Comparison of ENCODE assay signal across 12 cellular contexts in genomic region chr18:54775686-54776085, GRCh38. TPM values are rescaled to one million over a fixed set of nuclear protein-coding genes. Genes with fewer than 3 reads are reported as not detected.
DNase-seq lines count a peak whose midpoint lies in the region; ATAC-seq and TF ChIP-seq lines count a peak whose summit lies in the region.
"Had no signal": no experiment of that assay in that cellular context is flagged by ENCODE, and none has a peak within 500 bp of the region (broad histone marks: within the 10 kb centered on the region; RNA-seq: fewer than 3 reads in every experiment).

No MANE protein-coding gene starts in this region.

- peak overlapping the region; percentile 73 for H3K27ac ChIP-seq in IMR-90 (ENCODE audit: insufficient read depth, low read length)
- H3K27ac ChIP-seq in body of pancreas, result peak overlapping the region; percentile 28 to 77 (median 64)
- H3K27ac ChIP-seq in left lung, result peak overlapping the region; percentile 59 to 60

- peak overlapping the region; percentile 78 for H3K18ac ChIP-seq in IMR-90 (ENCODE audit: low read depth, low read length)

- POLR2A ChIA-PET in IMR-90 (lab: Charles Lee; ENCODE audit: unreplicated experiment), result no interaction called here

- in situ Hi-C loops in IMR-90 (cut with MboI; ENCODE audit: low sequenced_read_pairs), result loop anchor here (5.0 kb wide), 1 partner anchor 187 kb away; no protein-coding TSS in a partner anchor

- WGBS in IMR-90 (ENCODE audit: extremely low coverage in 2 of 2, insufficient read length in 1 of 2), 2 experiments, result no CpG with 5 or more reads among the region's 3 CpGs
- WGBS in body of pancreas, 2 donors, result 24 to 41% methylated on average over 3 of the region's 3 CpGs

- no TSS peak for BruUV-seq in IMR-90 (replicated peaks; lab: Mats Ljungman, UMichigan)

- H3K9me3 ChIP-seq in IMR-90 (ENCODE audit: control insufficient read depth, insufficient read depth, low read length), result no peaks in the 10 kb centered on the region
- no peaks in the 10 kb centered on the region for H3K9me3 ChIP-seq in body of pancreas
- H3K9me3 ChIP-seq in left lung, result no peaks in the 10 kb centered on the region

- H4K8ac ChIP-seq in IMR-90 (ENCODE audit: low read depth in 2 of 2, low read length in 2 of 2), result peak overlapping the region; percentile 57 to 78

- H3K4ac ChIP-seq in IMR-90 (ENCODE audit: low read depth, low read length), result peak overlapping the region; percentile 21

- no peaks in the 10 kb centered on the region for H3K27me3 ChIP-seq in IMR-90 (ENCODE audit: control insufficient read depth, insufficient read depth, low read length)
- no peaks in the 10 kb centered on the region for H3K27me3 ChIP-seq in body of pancreas
- no peaks in the 10 kb centered on the region for H3K27me3 ChIP-seq in left lung

- H3K36me3 ChIP-seq in IMR-90 (ENCODE audit: control insufficient read depth, insufficient read depth, low read length) (no peaks in the 10 kb centered on the region), body of pancreas (replicated peaks in 1 of 2; ENCODE audit: insufficient read depth in 1 of 2, low read depth in 2 of 2) (no peaks in the 10 kb centered on the region), left lung (no peaks in the 10 kb centered on the region)

- H3K4me3 ChIP-seq in AG09309 (ENCODE audit: control insufficient read depth, low read depth, low read length), result no peak overlapping the region
- no peak overlapping the region for H3K4me3 ChIP-seq in IMR-90 (ENCODE audit: insufficient read depth, low read depth, low read length)
- no peak overlapping the region for H3K4me3 ChIP-seq in body of pancreas
- H3K4me3 ChIP-seq in left lung, result no peak overlapping the region

- H2AFZ ChIP-seq in IMR-90 (replicated peaks; ENCODE audit: low read length, poor library complexity), result peak overlapping the region; percentile 76

- peak overlapping the region; percentile 92 for H2BK5ac ChIP-seq in IMR-90 (ENCODE audit: low read depth, low read length, poor library complexity, severe bottlenecking)

- H2BK15ac ChIP-seq in IMR-90 (ENCODE audit: low read depth, low read length), result peak overlapping the region; percentile 88; the same call in 1 of the 3 replicates

- ATAC-seq in IMR-90 (ENCODE audit: low read depth), result peak; percentile 40
- ATAC-seq in body of pancreas, result peak; percentile 85
- ATAC-seq in left lung, result peak; percentile 32

- peak overlapping the region; percentile 37 for H3K14ac ChIP-seq in IMR-90 (replicated peaks; ENCODE audit: low read depth, low read length)

- intact Hi-C loops in IMR-90 (cut with micrococcal nuclease), result loop anchor here (1.0 to 5.0 kb wide), 3 partner anchors 83 to 187 kb away; no protein-coding TSS in a partner anchor
- intact Hi-C loops in body of pancreas (cut with DNase I), result no loop called here
- intact Hi-C loops in left lung (cut with DNase I), result no loop called here

- H3K9ac ChIP-seq in IMR-90 (ENCODE audit: low read depth, low read length), result no peak overlapping the region

- peak; percentile 53 for TF ChIP-seq RAD21 in IMR-90 (IDR thresholded peaks at IDR 0.05; ENCODE audit: low read length)

- H3K23ac ChIP-seq in IMR-90 (ENCODE audit: low read depth, low read length), result peak overlapping the region; percentile 1; the same call in 1 of the 2 replicates

- H4K20me1 ChIP-seq in IMR-90 (ENCODE audit: insufficient read depth, low read length), result no peaks in the 10 kb centered on the region

- peak overlapping the region; percentile 40 for H2AK5ac ChIP-seq in IMR-90 (ENCODE audit: low read depth, low read length)

- CTCF ChIA-PET in IMR-90 (lab: Yijun Ruan, JAX), result interaction anchor here (0.9 kb wide), 1 partner anchor 11 kb away, joined by 3 read pairs; no protein-coding TSS in a partner anchor

- peak overlapping the region; percentile 63 for H4K5ac ChIP-seq in IMR-90 (ENCODE audit: low read depth, low read length)

- peak; percentile 57 for TF ChIP-seq CTCF in AG09309 (IDR thresholded peaks at IDR 0.05; ENCODE audit: control insufficient read depth, insufficient read depth, low read depth, low read length, missing control alignments)
- peak; percentile 53 for TF ChIP-seq CTCF in IMR-90 (conservative IDR thresholded peaks at IDR 0.05; ENCODE audit: low read depth, low read length)
- peak in 6 of 7 experiments; percentile 23 to 61 (median 52) for TF ChIP-seq CTCF in body of pancreas (IDR thresholded peaks at IDR 0.05)
- no peak for TF ChIP-seq CTCF in left lung (IDR thresholded peaks at IDR 0.05)

- no peak overlapping the region for H2AK9ac ChIP-seq in IMR-90 (replicated peaks; ENCODE audit: low read depth, low read length, poor library complexity)

- H2BK120ac ChIP-seq in IMR-90 (ENCODE audit: low read depth, low read length), result peak overlapping the region; percentile 84

- no peak overlapping the region; the same call in 1 of the 2 replicates for H3K56ac ChIP-seq in IMR-90 (ENCODE audit: extremely low read depth, insufficient read depth, low read length)

- H3K4me2 ChIP-seq in IMR-90 (ENCODE audit: low read depth, low read length), result no peak overlapping the region

- H3K4me1 ChIP-seq in IMR-90 (ENCODE audit: control insufficient read depth, insufficient read depth, low read length) (peaks cover 16% of the 10 kb centered on the region), body of pancreas (peaks cover 43% of the 10 kb centered on the region), left lung (peaks cover 0 to 5% of the 10 kb centered on the region in 2 donors)

- H4K91ac ChIP-seq in IMR-90 (ENCODE audit: insufficient read depth, low read depth, low read length), result 0 out of 2 replicates have a peak overlapping the region, but pooled peaks have one; percentile 42

- H3K79me1 ChIP-seq in IMR-90 (ENCODE audit: low read depth in 1 of 2, low read length in 2 of 2), result no peaks in the 10 kb centered on the region

- peak overlapping the region; percentile 75 for H2BK20ac ChIP-seq in IMR-90 (ENCODE audit: low read depth, low read length)

- peak; percentile 50 for DNase-seq in AG09309 (ENCODE audit: low read depth)
- peak; percentile 85 for DNase-seq in IMR-90
- peak; percentile 51 to 70 (median 62) for DNase-seq in body of pancreas
- no peak for DNase-seq in left lung
- no peak for DNase-seq in stimulated activated naive CD4-positive, alpha-beta T cell (lab: John Stamatoyannopoulos, UW)
- DNase-seq in NCI-H1436 treated with DMSO at 0.1 percent for 48 hours (lab: John Stamatoyannopoulos, UW), result no peak
- DNase-seq in NCI-H2029 treated with DMSO at 0.1 percent for 48 hours (lab: John Stamatoyannopoulos, UW), result no peak
- no peak for DNase-seq in NCI-H1105 treated with DMSO at 0.1 percent for 48 hours (lab: John Stamatoyannopoulos, UW)
- DNase-seq: activated gamma-delta T cell treated with Interleukin-2 at 50 U/mL for 16 hours, COR-L47, hypothalamus, occipital lobe had no signal

- H3K9me1 ChIP-seq in IMR-90 (ENCODE audit: insufficient read depth, low read length), result peaks cover 14% of the 10 kb centered on the region

- dilution Hi-C loops in IMR-90 (cut with HindIII; ENCODE audit: low sequenced_read_pairs, unreplicated experiment), result no loop called here

- no peak; the same call in 1 of the 2 replicates for TF ChIP-seq POLR2A in IMR-90 (IDR thresholded peaks at IDR 0.05; ENCODE audit: low read depth, low read length)
- no peak for TF ChIP-seq POLR2A in body of pancreas (IDR thresholded peaks at IDR 0.05)

TF ChIP-seq in IMR-90, 13 proteins besides CTCF, POLR2A, EP300 and RAD21:
- TF ChIP-seq MAFK (IDR thresholded peaks at IDR 0.05; ENCODE audit: low read depth, low read length), result no peak
- TF ChIP-seq MXI1 (IDR thresholded peaks at IDR 0.05; ENCODE audit: borderline replicate concordance, low read depth, low read length), result no peak
- TF ChIP-seq CHD1 (IDR thresholded peaks at IDR 0.05; ENCODE audit: low read depth, low read length), result no peak
- no peak for TF ChIP-seq RFX5 (IDR thresholded peaks at IDR 0.05; ENCODE audit: low read depth, low read length)
- no peak for TF ChIP-seq BHLHE40 (IDR thresholded peaks at IDR 0.05; ENCODE audit: low read depth, low read length)
- peak; percentile 41 for TF ChIP-seq SMC3 (IDR thresholded peaks at IDR 0.05; ENCODE audit: low read depth, low read length)
- TF ChIP-seq ELK1 (IDR thresholded peaks at IDR 0.05; ENCODE audit: borderline replicate concordance, low read depth, low read length), result no peak
- peak; percentile 51; the same call in 1 of the 2 replicates for TF ChIP-seq CEBPB (IDR thresholded peaks at IDR 0.05; ENCODE audit: low read depth, low read length)
- no peak for TF ChIP-seq USF2 (IDR thresholded peaks at IDR 0.05; ENCODE audit: low read depth, low read length)
- 0 out of 2 replicates have a peak, but pooled peaks have one; percentile 32 for TF ChIP-seq FOS (IDR thresholded peaks at IDR 0.05; ENCODE audit: low read depth, low read length)
- TF ChIP-seq MAZ (IDR thresholded peaks at IDR 0.05; ENCODE audit: borderline replicate concordance, low read depth, low read length), result no peak
- no peak for TF ChIP-seq RCOR1 (IDR thresholded peaks at IDR 0.05; ENCODE audit: insufficient replicate concordance, low read length)
- TF ChIP-seq NFE2L2 (IDR thresholded peaks at IDR 0.05; ENCODE audit: low read depth, low read length), result no peak

RNA-seq across cellular contexts. Expression of gene RAB27B, which starts 52.6 kb away (rescaled TPM):
- 1.3 and 1.7 TPM in 2 replicates for total RNA-seq in IMR-90 (2012; rRNA removed)
- 0.06 and 0.24 TPM in 2 replicates for polyA plus RNA-seq in IMR-90 (2012; rRNA removed)
- 0.01 and 0.03 TPM in 2 replicates for polyA plus RNA-seq in IMR-90 (2012; cell fraction: cytosol; rRNA removed)
- polyA plus RNA-seq in IMR-90 (2012; cell fraction: nucleus; rRNA removed; ENCODE audit: low replicate concordance), result 0.01 and 0.15 TPM in 2 replicates
- total RNA-seq in body of pancreas, result 10 to 100 TPM in 1 of 2 donors, under 1 TPM in 1; 0.66 to 10.1 TPM
- total RNA-seq in left lung, result 10 to 100 TPM; 57.9 to 66.6 TPM

Comparison
In these comparisons a context has a peak if more than half of its experiments do, and no peak if none do; other contexts are left out.
1. DNase-seq: peak in AG09309 (single experiment), IMR-90 (single experiment) and body of pancreas (4 of 4); none in left lung (0 of 2), stimulated activated naive CD4-positive, alpha-beta T cell (0 of 6), NCI-H1436 treated with DMSO at 0.1 percent for 48 hours (single experiment), NCI-H2029 treated with DMSO at 0.1 percent for 48 hours (single experiment) and NCI-H1105 treated with DMSO at 0.1 percent for 48 hours (single experiment).
2. CTCF ChIP-seq: peak in AG09309 (single experiment), IMR-90 (single experiment) and body of pancreas (6 of 7); none in left lung (0 of 2).
3. ATAC-seq: peak in every context shown above with its lines; median percentile 85 in body of pancreas; 40 in IMR-90; 32 in left lung.
4. RNA of gene RAB27B, which starts 52.6 kb away (total RNA-seq): 57.9 to 66.6 TPM in left lung; 0.66 to 10.1 TPM in body of pancreas and 1.3 to 1.7 TPM in IMR-90; every median in the first group is over 4 times any median in the second.
5. Peak in every context shown above with its lines, with median percentiles within 50 percentile points of each other: H3K27ac ChIP-seq.